Comparison of ENCODE assay signal across 29 cellular contexts in genomic region chr1:22600817-22601605, GRCh38. TPM values are rescaled to one million over a fixed set of nuclear protein-coding genes. Genes with fewer than 3 reads are reported as not detected.
"Had no signal": no experiment of that assay in that cellular context is flagged by ENCODE, and none has a peak within 500 bp of the region (broad histone marks: within the 10 kb centered on the region; RNA-seq: fewer than 3 reads in every experiment).

No MANE protein-coding gene starts in this region.

- DNase-seq: activated CD4-positive, alpha-beta memory T cell treated with anti-CD3 and anti-CD28 coated beads, Interleukin-2, amount 10 ng/mL, durations not matched to agents 7 days and 5 days; activated CD4-positive, alpha-beta T cell treated with anti-CD3 and anti-CD28 coated beads for 1 hour; activated CD4-positive, alpha-beta T cell treated with anti-CD3 and anti-CD28 coated beads for 4 hours; activated CD4-positive, alpha-beta T cell treated with anti-CD3 and anti-CD28 coated beads, Interleukin-2, amount 10 ng/mL, durations not matched to agents 7 days and 5 days; activated CD4-positive, alpha-beta T cell treated with anti-CD3 and anti-CD28 coated beads, Interleukin-2, amount 50 U/mL, for 4 hours; activated effector memory CD4-positive, alpha-beta T cell treated with anti-CD3 and anti-CD28 coated beads, Interleukin-2, amount 50 U/mL, for 16 hours; activated naive CD4-positive, alpha-beta T cell treated with anti-CD3 and anti-CD28 coated beads for 36 hours; activated naive CD8-positive, alpha-beta T cell treated with anti-CD3 and anti-CD28 coated beads for 36 hours; activated naive CD8-positive, alpha-beta T cell treated with anti-CD3 and anti-CD28 coated beads, Interleukin-2, amount 50 U/mL, for 24 hours; activated T-cell treated with anti-CD3 and anti-CD28 coated beads, Interleukin-2, amount 50 U/mL, for 1 hour; activated T-cell treated with anti-CD3 and anti-CD28 coated beads, Interleukin-2, amount 50 U/mL, for 48 hours; amygdala; aorta; body of pancreas; cortex of kidney; dermis blood vessel endothelial cell; effector CD4-positive, alpha-beta T cell; effector memory CD8-positive, alpha-beta T cell; erythroblast; foreskin keratinocyte; gastrocnemius medialis; T-helper 2 cell had no signal

- H3K27ac ChIP-seq: adrenal gland, body of pancreas, esophagus muscularis mucosa, foreskin keratinocyte, gastrocnemius medialis had no signal

- H3K9me3 ChIP-seq: adrenal gland, body of pancreas, esophagus muscularis mucosa, gastrocnemius medialis had no signal

- H3K4me1 ChIP-seq: adrenal gland, body of pancreas, esophagus muscularis mucosa, foreskin keratinocyte, gastrocnemius medialis had no signal

- H3K4me3 ChIP-seq: adrenal gland, body of pancreas, esophagus muscularis mucosa, gastrocnemius medialis had no signal

- FAIRE-seq: colon had no signal

- ATAC-seq: activated naive CD8-positive, alpha-beta T cell treated with anti-CD3 and anti-CD28 coated beads, Interleukin-2, amount 50 U/mL, for 24 hours; body of pancreas; effector memory CD8-positive, alpha-beta T cell; foreskin keratinocyte; gastrocnemius medialis had no signal

- H3K36me3 ChIP-seq: adrenal gland, esophagus muscularis mucosa, gastrocnemius medialis had no signal

RNA-seq across cellular contexts. Expression of gene C1QA, which starts 35.4 kb away (rescaled TPM):
- total RNA-seq: activated CD4-positive, alpha-beta memory T cell treated with anti-CD3 and anti-CD28 coated beads, Interleukin-2, amount 10 ng/mL, durations not matched to agents 7 days and 5 days; activated CD4-positive, alpha-beta T cell treated with anti-CD3 and anti-CD28 coated beads, Interleukin-2, amount 10 ng/mL, durations not matched to agents 7 days and 5 days; activated naive CD4-positive, alpha-beta T cell treated with anti-CD3 and anti-CD28 coated beads for 36 hours; activated naive CD8-positive, alpha-beta T cell treated with anti-CD3 and anti-CD28 coated beads for 36 hours; activated T-helper 1 cell treated with anti-CD3 and anti-CD28 coated beads, Interleukin-12 subunit alpha, Interleukin-12 subunit beta, Interleukin-2, Interleukin-4 antibody, amounts not matched to agents 30 ng/mL and 10 ng/mL and 1 ng/mL, durations not matched to agents 14 hours and 24 hours and 36 hours; activated T-helper 2 cell treated with anti-CD3 and anti-CD28 coated beads, Interferon-gamma antibody, Interleukin-2, Interleukin-4, amounts not matched to agents 10 μg/mL and 5 μg/mL and 100 μg/mL, durations not matched to agents 14 hours and 24 hours and 36 hours; chondrocyte; dermis blood vessel endothelial cell; foreskin keratinocyte; T-helper 1 cell treated with Interleukin-12 subunit alpha and Interleukin-12 subunit beta and Interleukin-4 antibody, amounts not matched to agents 30 ng/mL and 1 ng/mL, for 36 hours had no signal
- polyA plus RNA-seq: foreskin keratinocyte had no signal

RNA-seq across cellular contexts. Expression of gene EPHA8, which starts 37.7 kb away (rescaled TPM):
- total RNA-seq: activated CD4-positive, alpha-beta memory T cell treated with anti-CD3 and anti-CD28 coated beads, Interleukin-2, amount 10 ng/mL, durations not matched to agents 7 days and 5 days; activated CD4-positive, alpha-beta T cell treated with anti-CD3 and anti-CD28 coated beads, Interleukin-2, amount 10 ng/mL, durations not matched to agents 7 days and 5 days; activated naive CD4-positive, alpha-beta T cell treated with anti-CD3 and anti-CD28 coated beads for 36 hours; activated naive CD8-positive, alpha-beta T cell treated with anti-CD3 and anti-CD28 coated beads for 36 hours; activated T-helper 1 cell treated with anti-CD3 and anti-CD28 coated beads, Interleukin-12 subunit alpha, Interleukin-12 subunit beta, Interleukin-2, Interleukin-4 antibody, amounts not matched to agents 30 ng/mL and 10 ng/mL and 1 ng/mL, durations not matched to agents 14 hours and 24 hours and 36 hours; activated T-helper 2 cell treated with anti-CD3 and anti-CD28 coated beads, Interferon-gamma antibody, Interleukin-2, Interleukin-4, amounts not matched to agents 10 μg/mL and 5 μg/mL and 100 μg/mL, durations not matched to agents 14 hours and 24 hours and 36 hours; aorta; chondrocyte; dermis blood vessel endothelial cell; esophagus muscularis mucosa; foreskin keratinocyte; gastrocnemius medialis; T-helper 1 cell treated with Interleukin-12 subunit alpha and Interleukin-12 subunit beta and Interleukin-4 antibody, amounts not matched to agents 30 ng/mL and 1 ng/mL, for 36 hours had no signal
- polyA plus RNA-seq: aorta, foreskin keratinocyte had no signal

RNA-seq across cellular contexts. Expression of gene C1QC, which starts 42.4 kb away (rescaled TPM):
- total RNA-seq: activated CD4-positive, alpha-beta memory T cell treated with anti-CD3 and anti-CD28 coated beads, Interleukin-2, amount 10 ng/mL, durations not matched to agents 7 days and 5 days; activated CD4-positive, alpha-beta T cell treated with anti-CD3 and anti-CD28 coated beads, Interleukin-2, amount 10 ng/mL, durations not matched to agents 7 days and 5 days; activated naive CD4-positive, alpha-beta T cell treated with anti-CD3 and anti-CD28 coated beads for 36 hours; activated naive CD8-positive, alpha-beta T cell treated with anti-CD3 and anti-CD28 coated beads for 36 hours; activated T-helper 1 cell treated with anti-CD3 and anti-CD28 coated beads, Interleukin-12 subunit alpha, Interleukin-12 subunit beta, Interleukin-2, Interleukin-4 antibody, amounts not matched to agents 30 ng/mL and 10 ng/mL and 1 ng/mL, durations not matched to agents 14 hours and 24 hours and 36 hours; activated T-helper 2 cell treated with anti-CD3 and anti-CD28 coated beads, Interferon-gamma antibody, Interleukin-2, Interleukin-4, amounts not matched to agents 10 μg/mL and 5 μg/mL and 100 μg/mL, durations not matched to agents 14 hours and 24 hours and 36 hours; chondrocyte; dermis blood vessel endothelial cell; foreskin keratinocyte; T-helper 1 cell treated with Interleukin-12 subunit alpha and Interleukin-12 subunit beta and Interleukin-4 antibody, amounts not matched to agents 30 ng/mL and 1 ng/mL, for 36 hours had no signal
- polyA plus RNA-seq: foreskin keratinocyte had no signal

RNA-seq across cellular contexts. Expression of gene C1QB, which starts 52.0 kb away (rescaled TPM):
- total RNA-seq: activated CD4-positive, alpha-beta memory T cell treated with anti-CD3 and anti-CD28 coated beads, Interleukin-2, amount 10 ng/mL, durations not matched to agents 7 days and 5 days; activated CD4-positive, alpha-beta T cell treated with anti-CD3 and anti-CD28 coated beads, Interleukin-2, amount 10 ng/mL, durations not matched to agents 7 days and 5 days; activated naive CD4-positive, alpha-beta T cell treated with anti-CD3 and anti-CD28 coated beads for 36 hours; activated naive CD8-positive, alpha-beta T cell treated with anti-CD3 and anti-CD28 coated beads for 36 hours; activated T-helper 1 cell treated with anti-CD3 and anti-CD28 coated beads, Interleukin-12 subunit alpha, Interleukin-12 subunit beta, Interleukin-2, Interleukin-4 antibody, amounts not matched to agents 30 ng/mL and 10 ng/mL and 1 ng/mL, durations not matched to agents 14 hours and 24 hours and 36 hours; activated T-helper 2 cell treated with anti-CD3 and anti-CD28 coated beads, Interferon-gamma antibody, Interleukin-2, Interleukin-4, amounts not matched to agents 10 μg/mL and 5 μg/mL and 100 μg/mL, durations not matched to agents 14 hours and 24 hours and 36 hours; chondrocyte; dermis blood vessel endothelial cell; foreskin keratinocyte; T-helper 1 cell treated with Interleukin-12 subunit alpha and Interleukin-12 subunit beta and Interleukin-4 antibody, amounts not matched to agents 30 ng/mL and 1 ng/mL, for 36 hours had no signal
- polyA plus RNA-seq: foreskin keratinocyte had no signal
